8 cellular contexts compared by ENCODE assay signal in genomic region chr11:43830928-43831440, GRCh38. TPM values are rescaled to one million over a fixed set of nuclear protein-coding genes. Genes with fewer than 3 reads are reported as not detected.
DNase-seq lines count a peak whose midpoint lies in the region; FAIRE-seq and TF ChIP-seq lines count a peak whose summit lies in the region.

No MANE protein-coding gene starts in this region.

- peaks cover 24% of the 10 kb centered on the region for H3K36me3 ChIP-seq in HUES6 (ENCODE audit: control insufficient read depth, insufficient read depth, low read length)
- no peaks in the 10 kb centered on the region for H3K36me3 ChIP-seq in WERI-Rb-1

- peak; percentile 96 for DNase-seq in COLO829 (ENCODE audit: low spot score)
- DNase-seq in activated T-cell treated with anti-CD3 and anti-CD28 coated beads for 4 hours: peak; percentile 37
- DNase-seq in glomerular endothelial cell (ENCODE audit: extremely low read depth, low read depth, low spot score): peak; percentile 86
- DNase-seq in stimulated activated CD4-positive, alpha-beta T cell treated with anti-CD3 and anti-CD28 coated beads, Interleukin-1b, Interleukin-23, amount 100 ng/mL, for 48 hours: peak; percentile 68
- no peak for DNase-seq in GM13977 (ENCODE audit: low spot score)
- DNase-seq in D721Med (ENCODE audit: insufficient read length, low spot score): no peak
- no peak for DNase-seq in WERI-Rb-1

- H3K4me3 ChIP-seq in HUES6 (ENCODE audit: low read depth, low read length): no peak overlapping the region
- no peak overlapping the region for H3K4me3 ChIP-seq in WERI-Rb-1 (ENCODE audit: low read depth, low read length)

- H3K9me3 ChIP-seq in HUES6 (ENCODE audit: control insufficient read depth, insufficient read depth, low read depth, low read length) (no peaks in the 10 kb centered on the region), WERI-Rb-1 (ENCODE audit: severe bottlenecking) (no peaks in the 10 kb centered on the region)

- TF ChIP-seq CTCF in GM13977 (IDR thresholded peaks at IDR 0.05; ENCODE audit: extremely low read depth, insufficient read depth, missing control alignments) (no peak), D721Med (IDR thresholded peaks at IDR 0.05; ENCODE audit: insufficient read depth, missing control alignments) (no peak), WERI-Rb-1 (IDR thresholded peaks at IDR 0.05; ENCODE audit: low read depth, low read length) (no peak)

- FAIRE-seq in D721Med (lab: Jason Lieb, UNC): no peak

- H3K9ac ChIP-seq in HUES6 (ENCODE audit: low read length): no peak overlapping the region

- in situ Hi-C loops in GM13977 (cut with MboI; ENCODE audit: low pct_unique_long_range_greater_than_20kb, low sequenced_read_pairs, unreplicated experiment): no loop called here

- H3K27me3 ChIP-seq in HUES6 (ENCODE audit: control insufficient read depth, insufficient read depth, low read length) (no peaks in the 10 kb centered on the region), WERI-Rb-1 (ENCODE audit: insufficient read depth, low read depth, severe bottlenecking) (no peaks in the 10 kb centered on the region)

- H3K27ac ChIP-seq in HUES6 (ENCODE audit: low read depth, low read length) (0 out of 2 replicates have a peak overlapping the region, but pooled peaks have one; percentile 15), WERI-Rb-1 (no peak overlapping the region)

- H3K4me1 ChIP-seq in HUES6 (ENCODE audit: control insufficient read depth, insufficient read depth, low read length): no peaks in the 10 kb centered on the region

RNA-seq across cellular contexts. Expression of gene ALKBH3, which starts 49.6 kb away (rescaled TPM):
- total RNA-seq in glomerular endothelial cell: 31.2 and 31.6 TPM in 2 replicates

Comparison
In these comparisons a context has a peak if more than half of its experiments do, and no peak if none do; other contexts are left out.
1. DNase-seq: peak in COLO829 (single experiment), activated T-cell treated with anti-CD3 and anti-CD28 coated beads for 4 hours (single experiment), glomerular endothelial cell (single experiment) and stimulated activated CD4-positive, alpha-beta T cell treated with anti-CD3 and anti-CD28 coated beads, Interleukin-1b, Interleukin-23, amount 100 ng/mL, for 48 hours (single experiment); none in GM13977 (single experiment), D721Med (single experiment) and WERI-Rb-1 (single experiment).